In the genomic region with DNA sequence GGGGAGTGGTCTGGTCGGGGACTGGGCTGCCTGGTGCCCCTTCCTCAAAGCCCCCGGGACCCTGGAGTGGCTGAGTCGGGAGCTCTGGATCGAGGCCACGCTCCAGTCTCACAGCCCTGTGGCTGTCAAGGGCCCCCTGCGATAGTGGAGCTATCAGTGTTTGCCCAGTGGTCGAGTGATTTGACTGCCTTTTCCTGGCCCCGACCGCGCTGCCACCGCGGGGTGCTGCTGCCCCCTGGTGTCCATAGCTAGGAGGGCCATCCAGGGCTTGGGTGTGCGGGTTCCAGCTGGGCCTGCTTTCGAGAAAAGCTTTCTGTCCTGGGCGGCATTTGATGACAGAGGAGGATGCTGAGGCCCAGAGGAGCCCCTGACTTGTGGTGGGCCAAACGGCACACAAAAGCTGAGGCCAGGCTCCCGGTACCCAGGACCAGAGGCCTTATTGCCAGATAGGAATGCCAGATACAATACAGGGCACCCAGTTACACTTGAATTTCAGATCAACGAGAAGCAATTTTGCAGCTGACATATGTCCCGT, we compare ENCODE assay signal across 8 cellular contexts. TPM values are rescaled to one million over a fixed set of nuclear protein-coding genes. Genes with fewer than 3 reads are reported as not detected.
DNase-seq lines count a peak whose midpoint lies in the region; ATAC-seq and TF ChIP-seq lines count a peak whose summit lies in the region.

No MANE protein-coding gene starts in this region.

- H3K4me3 ChIP-seq in H7 (ENCODE audit: insufficient read depth, low read depth, low read length) (no peak overlapping the region), SU-DHL-6 (ENCODE audit: insufficient read depth, low read length, poor library complexity, severe bottlenecking) (no peak overlapping the region), heart left ventricle (no peak overlapping the region)

- H3K9ac ChIP-seq in SU-DHL-6 (ENCODE audit: low read length), result no peak overlapping the region

- no peaks in the 10 kb centered on the region for H3K36me3 Mint-ChIP-seq in activated naive CD4-positive, alpha-beta T cell treated with anti-CD3 and anti-CD28 coated beads, Interleukin-2, amount 50 U/mL, for 72 hours

- peaks cover 22% of the 10 kb centered on the region for H3F3A ChIP-seq in SU-DHL-6 (ENCODE audit: insufficient read depth)

- no peaks in the 10 kb centered on the region for H3K9me3 ChIP-seq in SU-DHL-6 (ENCODE audit: insufficient read depth, low read length)
- H3K9me3 ChIP-seq in heart left ventricle, result no peaks in the 10 kb centered on the region

- peaks cover 0 to 20% (median 1%) of the 10 kb centered on the region in 12 donors for H3K4me1 ChIP-seq in heart left ventricle

- H2AFZ ChIP-seq in SU-DHL-6 (ENCODE audit: low read depth, low read length, severe bottlenecking), result no peak overlapping the region

- H3K27me3 ChIP-seq in H7 (ENCODE audit: control insufficient read depth, insufficient read depth, low read length) (no peaks in the 10 kb centered on the region), SU-DHL-6 (ENCODE audit: low read length) (no peaks in the 10 kb centered on the region), heart left ventricle (peaks cover 0 to 7% (median 0%) of the 10 kb centered on the region in 9 donors)

- WGBS in heart left ventricle, 4 donors, result 11 to 12% (median 12%) methylated on average over 12 to 19 of the region's 19 CpGs

- no peaks in the 10 kb centered on the region; the same call in 1 of the 2 replicates for H3K36me3 ChIP-seq in H7 (replicated peaks; ENCODE audit: control insufficient read depth, insufficient read depth, low read length)
- no peaks in the 10 kb centered on the region for H3K36me3 ChIP-seq in SU-DHL-6 (ENCODE audit: low read length)
- peaks cover 0 to 9% (median 3%) of the 10 kb centered on the region in 9 donors for H3K36me3 ChIP-seq in heart left ventricle

- intact Hi-C loops in heart left ventricle (cut with DNase I) (loop anchor here (1.0 to 10.0 kb wide), 17 partner anchors 160 to 630 kb away; a partner anchor contains a TSS), sciatic nerve (cut with DNase I) (loop anchor here (10.0 kb wide), 2 partner anchors 310 to 360 kb away; a partner anchor contains a TSS)

- no peaks in the 10 kb centered on the region for H3K9me2 ChIP-seq in SU-DHL-6 (replicated peaks; ENCODE audit: insufficient read depth, low read length)

- H3K79me2 ChIP-seq in SU-DHL-6 (ENCODE audit: insufficient read depth, low read length), result no peaks in the 10 kb centered on the region

- TF ChIP-seq POLR2A in heart left ventricle (IDR thresholded peaks at IDR 0.05), result no peak

- peak overlapping the region in 1 of 2 donors; percentile 6 for H3K27ac Mint-ChIP-seq in activated naive CD4-positive, alpha-beta T cell treated with anti-CD3 and anti-CD28 coated beads, Interleukin-2, amount 50 U/mL, for 72 hours

- no peaks in the 10 kb centered on the region for H3K9me3 Mint-ChIP-seq in activated naive CD4-positive, alpha-beta T cell treated with anti-CD3 and anti-CD28 coated beads, Interleukin-2, amount 50 U/mL, for 72 hours

- no peak overlapping the region for H3K4me2 ChIP-seq in SU-DHL-6 (ENCODE audit: low read depth, low read length, poor library complexity, severe bottlenecking)

- peak; percentile 60 to 68 for ATAC-seq in activated naive CD4-positive, alpha-beta T cell treated with anti-CD3 and anti-CD28 coated beads, Interleukin-2, amount 50 U/mL, for 72 hours
- ATAC-seq in heart left ventricle (peak; percentile 51 to 87 (median 80)), sciatic nerve (peak; percentile 87), GM19463 (IDR thresholded peaks at IDR 0.05; ENCODE audit: unreplicated experiment) (no peak)

- H3K27ac ChIP-seq in SU-DHL-6 (ENCODE audit: low read depth, low read length) (no peak overlapping the region), heart left ventricle (no peak overlapping the region)

- DNase-seq in DMS79 treated with DMSO at 0.1 percent for 48 hours (lab: John Stamatoyannopoulos, UW), result peak; percentile 64
- DNase-seq in H7, result peak; percentile 96
- DNase-seq in NAMALWA (ENCODE audit: low spot score), result peak; percentile 88
- DNase-seq in activated naive CD4-positive, alpha-beta T cell treated with anti-CD3 and anti-CD28 coated beads, Interleukin-2, amount 50 U/mL, for 72 hours (ENCODE audit: low spot score in 2 of 2), result peak; percentile 70 to 81
- DNase-seq in heart left ventricle, result peak; percentile 70 to 89 (median 74)
- DNase-seq in sciatic nerve (ENCODE audit: low spot score), result peak; percentile 85

- H4K20me1 ChIP-seq in SU-DHL-6 (ENCODE audit: low read depth, low read length), result no peaks in the 10 kb centered on the region

- TF ChIP-seq CTCF in SU-DHL-6 (IDR thresholded peaks at IDR 0.05; ENCODE audit: insufficient read depth, low read length, poor library complexity, severe bottlenecking) (peak; percentile 87), heart left ventricle (IDR thresholded peaks at IDR 0.05) (peak; percentile 92 to 99 (median 98))

RNA-seq across cellular contexts. Expression of a gene that starts 13.2 kb away (rescaled TPM):
- total RNA-seq in H7 (2014; rRNA removed; shearing (Covaris generic)), result 95.6 and 175 TPM in 2 replicates
- total RNA-seq in activated naive CD4-positive, alpha-beta T cell treated with anti-CD3 and anti-CD28 coated beads, Interleukin-2, amount 50 U/mL, for 72 hours, result 10 to 100 TPM; 75.3 to 84.6 TPM
- total RNA-seq in heart left ventricle (10 to 100 TPM; 28.6 to 77.6 (median 48.2) TPM), sciatic nerve (33.1 TPM)
- 100 to 1,000 TPM in 1 of 2 donors, 1 to 10 TPM in 1; 6.1 to 103 TPM for polyA plus RNA-seq in heart left ventricle
